In genomic region chr13:89486721-89487120, GRCh38 we compare ENCODE assay signal across 33 cellular contexts.
"Had no signal": no experiment of that assay in that cellular context is flagged by ENCODE, and none has a peak within 500 bp of the region (broad histone marks: within the 10 kb centered on the region; RNA-seq: fewer than 3 reads in every experiment).

No MANE protein-coding gene starts in this region.

- H3K4me1 Mint-ChIP-seq: naive thymus-derived CD8-positive, alpha-beta T cell; nephron progenitor cell; neural crest cell; stimulated activated memory B cell treated with anti-CD40 and anti-IgM and Interleukin-4, amounts not matched to agents 10 μg/mL and 1 μg/mL and 100 μg/mL, for 72 hours; stimulated activated naive CD8-positive, alpha-beta T cell treated with anti-CD3 and anti-CD28 coated beads, Interleukin-15, amount 100 ng/mL, for 72 hours had no signal

- H3K4me2 ChIP-seq: smooth muscle cell had no signal

- H2AFZ ChIP-seq: parathyroid adenoma had no signal

- H3K4me1 ChIP-seq: parathyroid adenoma, psoas muscle, spleen, suprapubic skin, testis, tibial artery, transverse colon, upper lobe of right lung, uterus had no signal

- H3K27ac Mint-ChIP-seq: naive thymus-derived CD8-positive, alpha-beta T cell; natural killer cell treated with Interleukin-12 subunit alpha and Interleukin-12 subunit beta and Interleukin-15 and Interleukin-18, amount 100 ng/mL, for 72 hours; nephron progenitor cell; progenitor cell of endocrine pancreas; stimulated activated memory B cell treated with anti-CD40 and anti-IgM and Interleukin-4, amounts not matched to agents 10 μg/mL and 1 μg/mL and 100 μg/mL, for 72 hours; stimulated activated naive CD8-positive, alpha-beta T cell treated with anti-CD3 and anti-CD28 coated beads, Interleukin-15, amount 100 ng/mL, for 72 hours; type B pancreatic cell had no signal

- H3K36me3 ChIP-seq: neutrophil, ovary, spleen, suprapubic skin, tibial artery, transverse colon, upper lobe of right lung, uterus had no signal

- H3K9ac ChIP-seq: parathyroid adenoma had no signal

- H3K27me3 Mint-ChIP-seq: naive thymus-derived CD8-positive, alpha-beta T cell; natural killer cell treated with Interleukin-12 subunit alpha and Interleukin-12 subunit beta and Interleukin-15 and Interleukin-18, amount 100 ng/mL, for 72 hours; progenitor cell of endocrine pancreas; stimulated activated memory B cell treated with anti-CD40 and anti-IgM and Interleukin-4, amounts not matched to agents 10 μg/mL and 1 μg/mL and 100 μg/mL, for 72 hours; stimulated activated naive CD8-positive, alpha-beta T cell treated with anti-CD3 and anti-CD28 coated beads, Interleukin-15, amount 100 ng/mL, for 72 hours; type B pancreatic cell had no signal

- H3K36me3 Mint-ChIP-seq: naive thymus-derived CD8-positive, alpha-beta T cell; natural killer cell treated with Interleukin-12 subunit alpha and Interleukin-12 subunit beta and Interleukin-15 and Interleukin-18, amount 100 ng/mL, for 72 hours; stimulated activated memory B cell treated with anti-CD40 and anti-IgM and Interleukin-4, amounts not matched to agents 10 μg/mL and 1 μg/mL and 100 μg/mL, for 72 hours; type B pancreatic cell had no signal

- H3K9me3 ChIP-seq: neutrophil, ovary, psoas muscle, suprapubic skin, testis, tibial artery, transverse colon, upper lobe of right lung, uterus had no signal

- H3K27ac ChIP-seq: neutrophil, ovary, parathyroid adenoma, psoas muscle, skin epidermis, spleen, suprapubic skin, testis, tibial artery, transverse colon, upper lobe of right lung, uterus had no signal

- H3K79me2 ChIP-seq: parathyroid adenoma had no signal

- H3K4me3 Mint-ChIP-seq: naive thymus-derived CD8-positive, alpha-beta T cell; natural killer cell treated with Interleukin-12 subunit alpha and Interleukin-12 subunit beta and Interleukin-15 and Interleukin-18, amount 100 ng/mL, for 72 hours; nephron progenitor cell; neural crest cell; stimulated activated memory B cell treated with anti-CD40 and anti-IgM and Interleukin-4, amounts not matched to agents 10 μg/mL and 1 μg/mL and 100 μg/mL, for 72 hours; stimulated activated naive CD8-positive, alpha-beta T cell treated with anti-CD3 and anti-CD28 coated beads, Interleukin-15, amount 100 ng/mL, for 72 hours; type B pancreatic cell had no signal

- H3K4me3 ChIP-seq: ovary, psoas muscle, skin epidermis, smooth muscle cell, spleen, suprapubic skin, testis, tibial artery, transverse colon, upper lobe of right lung, uterus had no signal

- ATAC-seq: naive thymus-derived CD8-positive, alpha-beta T cell; natural killer cell treated with Interleukin-12 subunit alpha and Interleukin-12 subunit beta and Interleukin-15 and Interleukin-18, amount 100 ng/mL, for 72 hours; psoas muscle; right cardiac atrium; sciatic nerve; stimulated activated memory B cell treated with anti-CD40 and anti-IgM and Interleukin-4, amounts not matched to agents 10 μg/mL and 1 μg/mL and 100 μg/mL, for 72 hours; stimulated activated naive CD8-positive, alpha-beta T cell treated with anti-CD3 and anti-CD28 coated beads, Interleukin-15, amount 100 ng/mL, for 72 hours; stimulated activated naive CD8-positive, alpha-beta T cell treated with anti-CD3 and anti-CD28 coated beads, Interleukin-15, Interleukin-2, amounts not matched to agents 100 U/mL and 50 U/mL, for 24 hours; upper lobe of right lung had no signal

- DNase-seq: naive thymus-derived CD8-positive, alpha-beta T cell; nephron progenitor cell; nucleus accumbens; ovary; posterior cingulate gyrus; psoas muscle; right cardiac atrium; spleen; stimulated activated CD4-positive, alpha-beta T cell treated with anti-CD3 and anti-CD28 coated beads, Interleukin-12 subunit alpha, Interleukin-12 subunit beta, amount 100 ng/mL, for 4 hours; stimulated activated CD4-positive, alpha-beta T cell treated with anti-CD3 and anti-CD28 coated beads, Interleukin-1b, Interleukin-23, amount 100 ng/mL, for 48 hours; stimulated activated CD4-positive, alpha-beta T cell treated with anti-CD3 and anti-CD28 coated beads, Interleukin-4, amount 100 ng/mL, for 1 hour; stimulated activated CD4-positive, alpha-beta T cell treated with anti-CD3 and anti-CD28 coated beads, Interleukin-4, amount 100 ng/mL, for 4 hours; stimulated activated CD8-positive, alpha-beta memory T cell treated with anti-CD3 and anti-CD28 coated beads, Interleukin-4, amount 100 ng/mL, for 48 hours; stimulated activated naive CD4-positive, alpha-beta T cell; stimulated activated naive CD8-positive, alpha-beta T cell treated with anti-CD3 and anti-CD28 coated beads, Interleukin-15, amount 100 ng/mL, for 72 hours; stimulated activated naive CD8-positive, alpha-beta T cell treated with anti-CD3 and anti-CD28 coated beads, Interleukin-15, Interleukin-2, amounts not matched to agents 100 U/mL and 50 U/mL, for 24 hours; substantia nigra; testis; tibial artery; transverse colon; upper lobe of right lung; uterus had no signal

- H3K27me3 ChIP-seq: neutrophil, ovary, spleen, suprapubic skin, testis, tibial artery, transverse colon, upper lobe of right lung, uterus had no signal

- H3K9me3 Mint-ChIP-seq: type B pancreatic cell had no signal
